ENCODE assay signal across 20 cellular contexts in the genomic region with DNA sequence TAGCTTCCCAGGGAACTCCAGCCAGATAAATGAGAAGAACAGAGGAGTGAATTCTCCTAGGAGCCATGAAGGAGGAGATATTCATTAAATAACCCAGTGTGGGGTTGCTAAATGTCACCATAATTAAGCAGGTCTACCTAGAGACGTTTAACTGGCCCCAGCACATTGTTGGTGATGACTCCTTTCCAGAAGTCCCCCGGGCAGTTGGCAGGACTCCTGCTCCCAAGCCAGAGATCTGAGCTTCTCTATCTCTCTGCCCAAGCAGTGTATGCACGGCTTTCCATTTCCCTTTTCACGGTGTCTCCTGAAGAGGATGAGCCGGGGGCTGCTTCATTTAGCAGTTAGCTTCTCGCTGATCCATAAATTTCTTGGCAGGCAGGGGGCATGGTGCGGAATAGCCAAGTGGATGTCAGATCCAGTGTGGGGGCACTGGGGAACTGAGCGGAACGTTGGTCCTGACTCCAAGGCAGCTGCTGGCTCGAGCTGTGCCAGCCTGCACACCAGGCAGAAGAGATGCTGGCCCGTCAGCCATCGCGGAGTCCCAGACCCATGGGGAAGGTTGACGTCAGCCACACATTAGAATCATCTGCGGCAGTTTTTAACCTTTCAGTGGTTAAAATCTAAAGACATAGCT.
A peak's percentile ranks its signal among the peaks of the same experiment; 100 is the strongest.
DNase-seq lines count a peak whose midpoint lies in the region; ATAC-seq and TF ChIP-seq lines count a peak whose summit lies in the region.
"Had no signal": no experiment of that assay in that cellular context is flagged by ENCODE, and none has a peak within 500 bp of the region (broad histone marks: within the 10 kb centered on the region; RNA-seq: fewer than 3 reads in every experiment).

No MANE protein-coding gene starts in this region.

- peak; percentile 10 for DNase-seq in ELR (ENCODE audit: low read depth)
- peak; percentile 21 for DNase-seq in T1000 (lab: John Stamatoyannopoulos, UW)
- DNase-seq in nephron progenitor cell, result no peak
- DNase-seq in central memory CD4-positive, alpha-beta T cell, result no peak
- no peak for DNase-seq in NCI-H2107 (lab: John Stamatoyannopoulos, UW)
- no peak for DNase-seq in omental fat pad (ENCODE audit: low spot score)
- DNase-seq: CD4-positive, CD25-positive, alpha-beta regulatory T cell; DMS79; Karpas-422; MM.1S; NCI-H1048; NCI-H1436; NCI-H187 treated with DMSO at 0.1 percent for 48 hours; NCI-H510A; NCI-H748 treated with DMSO at 0.1 percent for 48 hours; OCI-M1; Right ventricle myocardium superior had no signal

- no peak overlapping the region for H3K4me3 Mint-ChIP-seq in nephron progenitor cell
- H3K4me3 Mint-ChIP-seq: CD4-positive, CD25-positive, alpha-beta regulatory T cell had no signal

- no peaks in the 10 kb centered on the region for H3K27me3 Mint-ChIP-seq in nephron progenitor cell (ENCODE audit: low read depth, poor library complexity)

- peaks cover 13% of the 10 kb centered on the region for H3K4me1 Mint-ChIP-seq in nephron progenitor cell
- H3K4me1 Mint-ChIP-seq: CD4-positive, CD25-positive, alpha-beta regulatory T cell had no signal

- ATAC-seq in omental fat pad (ENCODE audit: low FRiP score), result no peak
- ATAC-seq: A549, GM12878 had no signal

- no peaks in the 10 kb centered on the region for H3K9me3 Mint-ChIP-seq in nephron progenitor cell

- peak overlapping the region; percentile 7 for H3K27ac Mint-ChIP-seq in nephron progenitor cell
- H3K27ac Mint-ChIP-seq: CD4-positive, CD25-positive, alpha-beta regulatory T cell had no signal

- TF ChIP-seq CTCF in 22Rv1 (IDR thresholded peaks at IDR 0.05) (peak; percentile 19; the same call in 1 of the 2 replicates), nephron progenitor cell (IDR thresholded peaks at IDR 0.05) (no peak), omental fat pad (IDR thresholded peaks at IDR 0.05) (no peak)

- no peaks in the 10 kb centered on the region for H3K36me3 Mint-ChIP-seq in nephron progenitor cell (ENCODE audit: low read depth)
- H3K36me3 Mint-ChIP-seq: CD4-positive, CD25-positive, alpha-beta regulatory T cell had no signal

- peak overlapping the region; percentile 16; the same call in 1 of the 2 replicates for H3K27ac ChIP-seq in 22Rv1
- H3K27ac ChIP-seq: A549 had no signal

Comparison
In these comparisons a context has a peak if more than half of its experiments do, and no peak if none do; other contexts are left out.
1. DNase-seq: peak in ELR (single experiment) and T1000 (single experiment); none in nephron progenitor cell (single experiment), central memory CD4-positive, alpha-beta T cell (single experiment), NCI-H2107 (single experiment) and omental fat pad (single experiment).